19 cellular contexts compared by ENCODE assay signal in genomic region chr1:17094664-17095063, GRCh38. TPM values are rescaled to one million over a fixed set of nuclear protein-coding genes. Genes with fewer than 3 reads are reported as not detected.
DNase-seq lines count a peak whose midpoint lies in the region; ATAC-seq, FAIRE-seq and TF ChIP-seq lines count a peak whose summit lies in the region.
"Had no signal": no experiment of that assay in that cellular context is flagged by ENCODE, and none has a peak within 500 bp of the region (broad histone marks: within the 10 kb centered on the region; RNA-seq: fewer than 3 reads in every experiment).

No MANE protein-coding gene starts in this region.

- H3K9ac ChIP-seq in adipocyte (ENCODE audit: low read length): no peak overlapping the region

- CTCF ChIA-PET in activated naive CD4-positive, alpha-beta T cell treated with anti-CD3 and anti-CD28 coated beads for 36 hours (lab: Charles Lee): no interaction called here

- no peak for TF ChIP-seq EP300 in tibial nerve (IDR thresholded peaks at IDR 0.05)

- TF ChIP-seq POLR2A in GM12892 (IDR thresholded peaks at IDR 0.05; ENCODE audit: low read depth, low read length) (no peak), tibial nerve (IDR thresholded peaks at IDR 0.05) (no peak)

- 56 to 64% (median 61%) methylated on average over 5 of the region's 5 CpGs for WGBS in psoas muscle, 3 donors
- WGBS in tibial nerve, 2 donors: 50 to 57% methylated on average over 5 of the region's 5 CpGs

- peak; percentile 74 for FAIRE-seq in GM12892 (lab: Jason Lieb, UNC)
- FAIRE-seq: bronchial epithelial cell had no signal

- H3K4me1 ChIP-seq in adipocyte (ENCODE audit: control insufficient read depth, insufficient read depth, low read length) (peaks cover 5% of the 10 kb centered on the region), psoas muscle (peaks cover 61% of the 10 kb centered on the region), tibial nerve (peaks cover 0 to 53% (median 18%) of the 10 kb centered on the region in 4 donors)
- H3K4me1 ChIP-seq: prostate gland had no signal

- DNase-seq in GM12892 (ENCODE audit: insufficient read length): peak; percentile 43
- DNase-seq in adipocyte (ENCODE audit: low read depth): peak; percentile 16
- DNase-seq in psoas muscle: no peak
- no peak for DNase-seq in activated naive CD4-positive, alpha-beta T cell treated with anti-CD3 and anti-CD28 coated beads for 36 hours
- no peak for DNase-seq in tibial nerve (ENCODE audit: low spot score in 2 of 2)
- DNase-seq in dermis blood vessel endothelial cell: no peak
- no peak for DNase-seq in NCI-H2196 (lab: John Stamatoyannopoulos, UW; ENCODE audit: unreplicated experiment)
- DNase-seq: activated CD4-positive, alpha-beta T cell treated with anti-CD3 and anti-CD28 coated beads for 48 hours; effector memory CD8-positive, alpha-beta T cell; GF-D8; HCEC 1CT; Kasumi-1; naive thymus-derived CD8-positive, alpha-beta T cell; NCI-H1436; T1000 had no signal

- no peaks in the 10 kb centered on the region for H3K4me1 Mint-ChIP-seq in activated naive CD4-positive, alpha-beta T cell treated with anti-CD3 and anti-CD28 coated beads for 36 hours (ENCODE audit: low read depth)
- H3K4me1 Mint-ChIP-seq: naive thymus-derived CD8-positive, alpha-beta T cell had no signal

- H3K27me3 ChIP-seq in adipocyte (replicated peaks; ENCODE audit: control insufficient read depth, insufficient read depth, low read length) (peaks cover 42% of the 10 kb centered on the region), psoas muscle (ENCODE audit: insufficient read depth in 3 of 3, low read length in 2 of 3) (no peaks in the 10 kb centered on the region), tibial nerve (no peaks in the 10 kb centered on the region)

- H3K36me3 ChIP-seq in adipocyte (ENCODE audit: control insufficient read depth, insufficient read depth, low read length, severe bottlenecking): no peaks in the 10 kb centered on the region
- H3K36me3 ChIP-seq in psoas muscle (ENCODE audit: insufficient read depth in 1 of 2, low read depth in 1 of 2): peaks cover 0 to 84% of the 10 kb centered on the region in 2 donors
- no peaks in the 10 kb centered on the region for H3K36me3 ChIP-seq in tibial nerve
- H3K36me3 ChIP-seq: prostate gland had no signal

- peak; percentile 67 for ATAC-seq in GM21825 (IDR thresholded peaks at IDR 0.05; ENCODE audit: unreplicated experiment)
- ATAC-seq in psoas muscle: no peak
- ATAC-seq: effector memory CD8-positive, alpha-beta T cell; naive thymus-derived CD8-positive, alpha-beta T cell had no signal

- H3K36me3 Mint-ChIP-seq in activated naive CD4-positive, alpha-beta T cell treated with anti-CD3 and anti-CD28 coated beads for 36 hours (ENCODE audit: low read depth): no peaks in the 10 kb centered on the region
- H3K36me3 Mint-ChIP-seq: activated naive CD8-positive, alpha-beta T cell; naive thymus-derived CD8-positive, alpha-beta T cell had no signal

- H3K4me3 Mint-ChIP-seq in activated naive CD4-positive, alpha-beta T cell treated with anti-CD3 and anti-CD28 coated beads for 36 hours: no peak overlapping the region
- H3K4me3 Mint-ChIP-seq: activated naive CD8-positive, alpha-beta T cell; effector memory CD8-positive, alpha-beta T cell; naive thymus-derived CD8-positive, alpha-beta T cell had no signal

- H3K9me3 ChIP-seq in adipocyte (ENCODE audit: control insufficient read depth, low read length) (no peaks in the 10 kb centered on the region), psoas muscle (no peaks in the 10 kb centered on the region), tibial nerve (no peaks in the 10 kb centered on the region)
- H3K9me3 ChIP-seq: prostate gland had no signal

- intact Hi-C loops in psoas muscle (cut with DNase I): no loop called here
- intact Hi-C loops in activated naive CD4-positive, alpha-beta T cell treated with anti-CD3 and anti-CD28 coated beads for 36 hours (cut with micrococcal nuclease): no loop called here

- no peak overlapping the region for H3K4me3 ChIP-seq in adipocyte (ENCODE audit: low read length)
- H3K4me3 ChIP-seq in psoas muscle: no peak overlapping the region
- H3K4me3 ChIP-seq in tibial nerve: no peak overlapping the region
- H3K4me3 ChIP-seq: prostate gland had no signal

- no peak overlapping the region for H3K27ac Mint-ChIP-seq in activated naive CD4-positive, alpha-beta T cell treated with anti-CD3 and anti-CD28 coated beads for 36 hours
- H3K27ac Mint-ChIP-seq: activated naive CD8-positive, alpha-beta T cell; effector memory CD8-positive, alpha-beta T cell had no signal

- H3K27ac ChIP-seq in psoas muscle (peak overlapping the region; percentile 60), tibial nerve (no peak overlapping the region)
- H3K27ac ChIP-seq: prostate gland had no signal

- no peaks in the 10 kb centered on the region for H3K9me3 Mint-ChIP-seq in activated naive CD4-positive, alpha-beta T cell treated with anti-CD3 and anti-CD28 coated beads for 36 hours
- H3K9me3 Mint-ChIP-seq: effector memory CD8-positive, alpha-beta T cell had no signal

- no peaks in the 10 kb centered on the region for H3K27me3 Mint-ChIP-seq in activated naive CD4-positive, alpha-beta T cell treated with anti-CD3 and anti-CD28 coated beads for 36 hours (ENCODE audit: low read depth)
- H3K27me3 Mint-ChIP-seq: activated naive CD8-positive, alpha-beta T cell had no signal

- no peak for TF ChIP-seq CTCF in psoas muscle (IDR thresholded peaks at IDR 0.05)
- TF ChIP-seq CTCF in tibial nerve (IDR thresholded peaks at IDR 0.05): no peak

RNA-seq across cellular contexts. Expression of gene PADI2, which starts 24.6 kb away (rescaled TPM):
- 2.3 TPM for polyA plus RNA-seq in GM12892 (2012; ENCODE audit: missing spikeins)
- total RNA-seq in psoas muscle (100 to 1,000 TPM; 198 to 956 (median 431) TPM), tibial nerve (10 to 100 TPM in 1 of 4 donors, 1 to 10 TPM in 3; 2.4 to 12.2 (median 6.3) TPM), dermis blood vessel endothelial cell (0.17 and 0.19 TPM in 2 replicates)
- polyA plus RNA-seq in psoas muscle: 100 to 1,000 TPM in 1 of 3 donors, 10 to 100 TPM in 2; 58.1 to 101 (median 58.3) TPM
- total RNA-seq in activated naive CD4-positive, alpha-beta T cell treated with anti-CD3 and anti-CD28 coated beads for 36 hours: not detected
- total RNA-seq: naive thymus-derived CD8-positive, alpha-beta T cell had no signal

RNA-seq across cellular contexts. Expression of gene SDHB, which starts 40.8 kb away (rescaled TPM):
- polyA plus RNA-seq in GM12892 (2012; ENCODE audit: missing spikeins): 156 TPM
- total RNA-seq in psoas muscle: 100 to 1,000 TPM; 190 to 319 (median 208) TPM
- polyA plus RNA-seq in psoas muscle: 100 to 1,000 TPM; 266 to 452 (median 280) TPM
- 100 to 1,000 TPM; 177 to 179 TPM for total RNA-seq in activated naive CD4-positive, alpha-beta T cell treated with anti-CD3 and anti-CD28 coated beads for 36 hours
- 100 to 1,000 TPM in 1 of 4 donors, 10 to 100 TPM in 3; 79.6 to 130 (median 86.3) TPM for total RNA-seq in tibial nerve
- 116 and 129 TPM in 2 replicates for total RNA-seq in dermis blood vessel endothelial cell

Comparison
In these comparisons a context has a peak if more than half of its experiments do, and no peak if none do; other contexts are left out.
1. DNase-seq: peak in GM12892 (single experiment) and adipocyte (single experiment); none in psoas muscle (0 of 2), activated naive CD4-positive, alpha-beta T cell treated with anti-CD3 and anti-CD28 coated beads for 36 hours (single experiment), tibial nerve (0 of 2), dermis blood vessel endothelial cell (single experiment) and NCI-H2196 (single experiment).
2. RNA of gene PADI2, which starts 24.6 kb away (total RNA-seq): 198 to 956 TPM in psoas muscle; 2.4 to 12.2 TPM in tibial nerve, 0.17 to 0.19 TPM in dermis blood vessel endothelial cell and not detected in activated naive CD4-positive, alpha-beta T cell treated with anti-CD3 and anti-CD28 coated beads for 36 hours; every median in the first group is over 10 times any median in the second.